Comparison of ENCODE assay signal across 1 cellular context in genomic region chr17:15029469-15029868, GRCh38.
TF ChIP-seq lines count a peak whose summit lies in the region.

No MANE protein-coding gene starts in this region.

TF ChIP-seq in SK-N-SH, 30 proteins besides CTCF, POLR2A, EP300 and RAD21 (continued from another document):
- TF ChIP-seq, protein P1, sequence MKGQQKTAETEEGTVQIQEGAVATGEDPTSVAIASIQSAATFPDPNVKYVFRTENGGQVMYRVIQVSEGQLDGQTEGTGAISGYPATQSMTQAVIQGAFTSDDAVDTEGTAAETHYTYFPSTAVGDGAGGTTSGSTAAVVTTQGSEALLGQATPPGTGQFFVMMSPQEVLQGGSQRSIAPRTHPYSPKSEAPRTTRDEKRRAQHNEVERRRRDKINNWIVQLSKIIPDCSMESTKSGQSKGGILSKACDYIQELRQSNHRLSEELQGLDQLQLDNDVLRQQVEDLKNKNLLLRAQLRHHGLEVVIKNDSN (IDR thresholded peaks at IDR 0.05; ENCODE audit: borderline replicate concordance, low read depth) = no peak
- TF ChIP-seq, protein P2, sequence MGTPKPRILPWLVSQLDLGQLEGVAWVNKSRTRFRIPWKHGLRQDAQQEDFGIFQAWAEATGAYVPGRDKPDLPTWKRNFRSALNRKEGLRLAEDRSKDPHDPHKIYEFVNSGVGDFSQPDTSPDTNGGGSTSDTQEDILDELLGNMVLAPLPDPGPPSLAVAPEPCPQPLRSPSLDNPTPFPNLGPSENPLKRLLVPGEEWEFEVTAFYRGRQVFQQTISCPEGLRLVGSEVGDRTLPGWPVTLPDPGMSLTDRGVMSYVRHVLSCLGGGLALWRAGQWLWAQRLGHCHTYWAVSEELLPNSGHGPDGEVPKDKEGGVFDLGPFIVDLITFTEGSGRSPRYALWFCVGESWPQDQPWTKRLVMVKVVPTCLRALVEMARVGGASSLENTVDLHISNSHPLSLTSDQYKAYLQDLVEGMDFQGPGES (IDR thresholded peaks at IDR 0.05; ENCODE audit: low read depth, low read length) = no peak
- TF ChIP-seq, protein P3, sequence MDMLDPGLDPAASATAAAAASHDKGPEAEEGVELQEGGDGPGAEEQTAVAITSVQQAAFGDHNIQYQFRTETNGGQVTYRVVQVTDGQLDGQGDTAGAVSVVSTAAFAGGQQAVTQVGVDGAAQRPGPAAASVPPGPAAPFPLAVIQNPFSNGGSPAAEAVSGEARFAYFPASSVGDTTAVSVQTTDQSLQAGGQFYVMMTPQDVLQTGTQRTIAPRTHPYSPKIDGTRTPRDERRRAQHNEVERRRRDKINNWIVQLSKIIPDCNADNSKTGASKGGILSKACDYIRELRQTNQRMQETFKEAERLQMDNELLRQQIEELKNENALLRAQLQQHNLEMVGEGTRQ (IDR thresholded peaks at IDR 0.05; ENCODE audit: borderline replicate concordance, low read depth, low read length) = no peak
